ENCODE assay signal across 8 cellular contexts in the genomic region with DNA sequence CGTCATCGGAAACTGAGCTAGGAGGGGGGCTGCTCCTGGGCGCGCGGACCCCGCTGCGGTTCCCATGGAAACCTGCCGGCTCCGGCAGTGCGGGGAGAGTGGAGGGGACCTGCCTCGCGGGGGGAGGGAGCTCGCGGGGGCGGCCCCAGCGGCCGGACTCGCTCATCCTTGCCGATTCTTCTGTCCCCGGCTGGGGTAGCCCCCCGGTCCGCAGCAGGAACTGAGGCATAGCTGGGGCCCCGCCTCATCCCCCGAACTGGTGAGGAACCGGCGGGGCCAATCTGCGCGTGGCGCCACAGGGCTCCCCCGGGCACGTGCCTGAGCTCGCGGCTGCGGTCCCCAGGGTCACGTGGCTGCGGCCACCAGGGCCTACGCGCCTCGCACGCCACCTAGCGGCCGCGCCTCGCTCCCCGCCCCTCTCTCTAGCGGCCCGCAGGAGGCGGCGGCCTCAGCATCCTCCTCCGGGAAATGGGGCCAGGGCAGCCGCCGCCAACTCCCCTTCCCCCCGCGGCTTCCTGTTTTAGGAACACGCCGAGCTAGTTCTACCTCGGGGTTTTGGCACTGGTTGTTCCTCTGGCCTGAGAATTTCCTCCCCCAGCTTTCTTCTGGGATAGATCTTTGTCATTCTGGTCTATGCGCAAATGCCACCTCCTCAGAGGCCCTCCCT. TPM values are rescaled to one million over a fixed set of nuclear protein-coding genes. Genes with fewer than 3 reads are reported as not detected.
A peak's percentile ranks its signal among the peaks of the same experiment; 100 is the strongest.
DNase-seq lines count a peak whose midpoint lies in the region; ATAC-seq and TF ChIP-seq lines count a peak whose summit lies in the region.

No MANE protein-coding gene starts in this region.

- H3K27ac ChIP-seq in Karpas-422 (ENCODE audit: low read length) (peak overlapping the region; percentile 86), Peyer's patch (peak overlapping the region in 1 of 4 donors; percentile 31), fibroblast of lung (ENCODE audit: insufficient read depth, low read length) (no peak overlapping the region)

- H3K27me3 Mint-ChIP-seq in nephron (ENCODE audit: low read depth) = peaks cover 47% of the 10 kb centered on the region

- H3K4me1 Mint-ChIP-seq in nephron = peaks cover 8% of the 10 kb centered on the region

- peaks cover 16% of the 10 kb centered on the region for H3K4me1 ChIP-seq in Karpas-422 (ENCODE audit: low read length)
- H3K4me1 ChIP-seq in Peyer's patch = peaks cover 0 to 41% (median 25%) of the 10 kb centered on the region in 4 donors
- no peaks in the 10 kb centered on the region for H3K4me1 ChIP-seq in fibroblast of lung (ENCODE audit: control insufficient read depth, extremely low read depth, insufficient read depth, low read length)

- H3K9me3 Mint-ChIP-seq in nephron = no peaks in the 10 kb centered on the region

- H3K36me3 Mint-ChIP-seq in nephron (ENCODE audit: low read depth) = peaks cover 7% of the 10 kb centered on the region

- H3K4me3 Mint-ChIP-seq in nephron = peak overlapping the region; percentile 64 to 74 (median 72)

- peak; percentile 60 for ATAC-seq in GM21723 (IDR thresholded peaks at IDR 0.05; ENCODE audit: unreplicated experiment)
- ATAC-seq in stimulated activated naive CD8-positive, alpha-beta T cell treated with anti-CD3 and anti-CD28 coated beads, Interleukin-15, Interleukin-2, amounts not matched to agents 100 U/mL and 50 U/mL, for 24 hours = peak; percentile 74

- no peak overlapping the region for H3K27ac Mint-ChIP-seq in nephron

- H3K4me3 ChIP-seq in Karpas-422 (ENCODE audit: low read length) (peak overlapping the region; percentile 61; the same call in 1 of the 2 replicates), Peyer's patch (peak overlapping the region; percentile 7 to 46 (median 40)), fibroblast of lung (replicated peaks in 1 of 4; ENCODE audit: control extremely low read depth in 1 of 4, insufficient read depth in 1 of 4, low read depth in 3 of 4, low read length in 4 of 4) (peak overlapping the region in 1 of 4 experiments; percentile 47)

- no peak for TF ChIP-seq POLR2A in Peyer's patch (IDR thresholded peaks at IDR 0.05)

- H3K27me3 ChIP-seq in Karpas-422 (ENCODE audit: low read length) = no peaks in the 10 kb centered on the region
- H3K27me3 ChIP-seq in Peyer's patch = peaks cover 0 to 36% of the 10 kb centered on the region in 2 donors
- H3K27me3 ChIP-seq in fibroblast of lung (ENCODE audit: control insufficient read depth, insufficient read depth, low read length) = peaks cover 29% of the 10 kb centered on the region

- H3K9ac ChIP-seq in Karpas-422 (ENCODE audit: low read length) = peak overlapping the region; percentile 81
- H3K9ac ChIP-seq in fibroblast of lung (ENCODE audit: insufficient read depth, low read length) = no peak overlapping the region

- H3K9me3 ChIP-seq in Karpas-422 (ENCODE audit: low read length) (no peaks in the 10 kb centered on the region), Peyer's patch (peaks cover 0 to 3% (median 0%) of the 10 kb centered on the region in 4 donors), fibroblast of lung (ENCODE audit: control insufficient read depth, insufficient read depth, low read depth, low read length) (no peaks in the 10 kb centered on the region)

- H2AFZ ChIP-seq in Karpas-422 (ENCODE audit: low read length) (peak overlapping the region; percentile 91; the same call in 1 of the 2 replicates), fibroblast of lung (ENCODE audit: low read length) (no peak overlapping the region)

- TF ChIP-seq CTCF in Peyer's patch (IDR thresholded peaks at IDR 0.05) (peak; percentile 94 to 98 (median 98)), fibroblast of lung (conservative IDR thresholded peaks at IDR 0.05 in 1 of 2, IDR thresholded peaks at IDR 0.05 in 1 of 2; ENCODE audit: low read depth in 1 of 2, low read length in 2 of 2) (peak; percentile 51 to 68), nephron (IDR thresholded peaks at IDR 0.05; ENCODE audit: unreplicated experiment in 3 of 3) (peak; percentile 85 to 96 (median 90))

- H4K20me1 ChIP-seq in Karpas-422 (ENCODE audit: insufficient read depth, low read depth, low read length) (no peaks in the 10 kb centered on the region), fibroblast of lung (ENCODE audit: control insufficient read depth, extremely low read depth, insufficient read depth, low read length) (no peaks in the 10 kb centered on the region)

- H3K4me2 ChIP-seq in Karpas-422 (ENCODE audit: low read depth, low read length, poor library complexity, severe bottlenecking) = peak overlapping the region; percentile 79
- H3K4me2 ChIP-seq in fibroblast of lung (ENCODE audit: extremely low read depth, insufficient read depth, low read length) = peak overlapping the region; percentile 27

- H3K79me2 ChIP-seq in Karpas-422 (ENCODE audit: low read length) (no peaks in the 10 kb centered on the region), fibroblast of lung (ENCODE audit: control insufficient read depth, insufficient read depth, low read length) (no peaks in the 10 kb centered on the region)

- H3K9me2 ChIP-seq in Karpas-422 (replicated peaks; ENCODE audit: insufficient read depth, low read length) = no peaks in the 10 kb centered on the region

- H3K36me3 ChIP-seq in Karpas-422 (ENCODE audit: insufficient read depth, low read length) = no peaks in the 10 kb centered on the region
- peaks cover 0 to 22% (median 0%) of the 10 kb centered on the region in 3 donors for H3K36me3 ChIP-seq in Peyer's patch
- H3K36me3 ChIP-seq in fibroblast of lung (ENCODE audit: control insufficient read depth, insufficient read depth, low read length) = no peaks in the 10 kb centered on the region

- DNase-seq in DMS153 (lab: John Stamatoyannopoulos, UW) = peak; percentile 68
- DNase-seq in Karpas-422 = peak; percentile 97
- peak; percentile 81 to 93 (median 85) for DNase-seq in Peyer's patch
- DNase-seq in activated T-helper 1 cell treated with Interleukin-2 at 50 U/mL for 16 hours (ENCODE audit: low read depth) = peak; percentile 68
- DNase-seq in fibroblast of lung (ENCODE audit: low read depth in 2 of 2) = peak; percentile 55 to 73
- peak; percentile 94 for DNase-seq in stimulated activated naive CD8-positive, alpha-beta T cell treated with anti-CD3 and anti-CD28 coated beads, Interleukin-15, Interleukin-2, amounts not matched to agents 100 U/mL and 50 U/mL, for 24 hours

RNA-seq across cellular contexts. Expression of a gene that starts 1.7 kb away (rescaled TPM):
- not detected in 2 replicates for total RNA-seq in Karpas-422 (2014; rRNA removed; shearing (Covaris generic); ENCODE audit: low replicate concordance)
- total RNA-seq in Peyer's patch = under 1 TPM in 1 of 4 donors, not detected in 3; 0.95 TPM
- total RNA-seq in fibroblast of lung = under 0.01 TPM in 1 of 2 replicates, not detected in the other
- not detected in 2 replicates for polyA plus RNA-seq in fibroblast of lung
- polyA plus RNA-seq in fibroblast of lung (2012) = not detected in 2 replicates
- polyA minus RNA-seq in fibroblast of lung (ENCODE audit: low replicate concordance) = not detected in 2 replicates

RNA-seq across cellular contexts. Expression of a gene that starts 23.1 kb away (rescaled TPM):
- 6.1 and 11.3 TPM in 2 replicates for total RNA-seq in Karpas-422 (2014; rRNA removed; shearing (Covaris generic); ENCODE audit: low replicate concordance)
- 10 to 100 TPM in 3 of 4 donors, 1 to 10 TPM in 1; 8.6 to 33.7 (median 23.3) TPM for total RNA-seq in Peyer's patch
- 3.5 and 3.6 TPM in 2 replicates for total RNA-seq in fibroblast of lung
- polyA plus RNA-seq in fibroblast of lung = 3.1 and 5.5 TPM in 2 replicates
- polyA plus RNA-seq in fibroblast of lung (2012) = 2.8 and 3.5 TPM in 2 replicates
- 4.0 and 4.4 TPM in 2 replicates for polyA minus RNA-seq in fibroblast of lung (ENCODE audit: low replicate concordance)

RNA-seq across cellular contexts. Expression of a gene that starts 46.4 kb away (rescaled TPM):
- 59.8 and 86.0 TPM in 2 replicates for total RNA-seq in Karpas-422 (2014; rRNA removed; shearing (Covaris generic); ENCODE audit: low replicate concordance)
- total RNA-seq in Peyer's patch = 10 to 100 TPM; 50.1 to 94.0 (median 70.4) TPM
- total RNA-seq in fibroblast of lung = 33.5 and 49.1 TPM in 2 replicates
- polyA plus RNA-seq in fibroblast of lung = 19.3 and 22.6 TPM in 2 replicates
- polyA plus RNA-seq in fibroblast of lung (2012) = 22.3 and 22.7 TPM in 2 replicates
- polyA minus RNA-seq in fibroblast of lung (ENCODE audit: low replicate concordance) = 49.5 and 93.5 TPM in 2 replicates

RNA-seq across cellular contexts. Expression of a gene that starts 47.1 kb away (rescaled TPM):
- total RNA-seq in Karpas-422 (2014; rRNA removed; shearing (Covaris generic); ENCODE audit: low replicate concordance) = 77.3 and 90.4 TPM in 2 replicates
- total RNA-seq in Peyer's patch (100 to 1,000 TPM; 161 to 239 (median 194) TPM), fibroblast of lung (120 and 134 TPM in 2 replicates)
- 110 and 117 TPM in 2 replicates for polyA plus RNA-seq in fibroblast of lung
- 313 and 315 TPM in 2 replicates for polyA plus RNA-seq in fibroblast of lung (2012)
- polyA minus RNA-seq in fibroblast of lung (ENCODE audit: low replicate concordance) = 546 and 562 TPM in 2 replicates

RNA-seq across cellular contexts. Expression of a gene that starts 47.6 kb away (rescaled TPM):
- 0.32 TPM in 1 of 2 replicates, not detected in the other for total RNA-seq in Karpas-422 (2014; rRNA removed; shearing (Covaris generic); ENCODE audit: low replicate concordance)
- total RNA-seq in Peyer's patch = 1 to 10 TPM in 1 of 4 donors, not detected in 3; 1.5 TPM
- 0.26 and 0.66 TPM in 2 replicates for total RNA-seq in fibroblast of lung
- 0.32 and 0.67 TPM in 2 replicates for polyA plus RNA-seq in fibroblast of lung
- 0.34 and 0.89 TPM in 2 replicates for polyA plus RNA-seq in fibroblast of lung (2012)
- not detected in 2 replicates for polyA minus RNA-seq in fibroblast of lung (ENCODE audit: low replicate concordance)
